9 cellular contexts compared by ENCODE assay signal in the genomic region with DNA sequence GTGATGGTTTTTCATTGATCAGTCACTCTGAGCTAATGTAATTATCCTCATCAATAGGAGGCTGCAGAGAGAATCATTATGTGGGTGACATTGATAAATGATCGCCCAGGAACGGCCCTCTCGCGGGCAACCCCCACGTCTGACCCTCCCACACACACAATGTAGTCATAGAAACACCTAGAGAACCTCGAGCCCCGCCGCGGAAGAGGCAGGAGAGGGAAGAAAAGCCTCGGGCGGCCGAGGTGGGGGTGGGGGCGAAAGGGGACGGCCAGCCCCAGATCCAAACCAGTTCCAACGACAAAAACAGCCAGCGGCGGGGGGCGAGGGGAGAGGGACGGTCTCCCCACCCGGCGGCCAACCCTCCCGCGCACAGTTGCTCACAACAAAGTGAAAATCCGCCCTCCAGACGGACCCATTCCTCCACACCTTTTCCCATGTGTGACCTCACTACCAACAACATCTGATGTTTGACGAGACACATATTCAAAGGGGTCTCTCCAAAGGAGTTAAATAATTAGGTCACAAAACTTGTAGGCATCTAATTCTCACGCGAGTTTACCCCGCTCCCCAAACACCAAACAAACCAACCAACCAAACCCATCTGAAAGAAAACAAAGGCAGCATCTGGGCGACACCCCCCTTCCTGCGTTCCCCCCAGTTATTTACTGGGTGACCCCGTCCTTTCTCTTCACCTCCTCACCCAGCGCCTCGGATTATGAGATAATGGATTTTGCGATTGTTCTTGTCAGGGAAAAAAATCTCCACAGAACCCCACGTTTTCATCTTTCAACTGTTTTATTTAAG.
DNase-seq lines count a peak whose midpoint lies in the region; ATAC-seq and TF ChIP-seq lines count a peak whose summit lies in the region.
"Had no signal": no experiment of that assay in that cellular context is flagged by ENCODE, and none has a peak within 500 bp of the region (broad histone marks: within the 10 kb centered on the region; RNA-seq: fewer than 3 reads in every experiment).

No MANE protein-coding gene starts in this region.

- peaks cover 53% of the 10 kb centered on the region for H3K4me1 ChIP-seq in muscle layer of colon (ENCODE audit: insufficient read depth, low read length)

- intact Hi-C loops in Right ventricle myocardium inferior (cut with DNase I): loop anchor here (10.0 kb wide), 1 partner anchor 107 kb away; no protein-coding TSS in a partner anchor
- intact Hi-C loops in cardiac septum (cut with DNase I): loop anchor here (10.0 kb wide), 1 partner anchor 997 kb away; no protein-coding TSS in a partner anchor

- TF ChIP-seq CTCF in endothelial cell (IDR thresholded peaks at IDR 0.05; ENCODE audit: unreplicated experiment): no peak

- no peak overlapping the region for H3K27ac Mint-ChIP-seq in endothelial cell (ENCODE audit: unreplicated experiment)
- H3K27ac Mint-ChIP-seq: B cell had no signal

- H3K27me3 Mint-ChIP-seq in endothelial cell (ENCODE audit: unreplicated experiment): peaks cover 33% of the 10 kb centered on the region

- DNase-seq in Right ventricle myocardium inferior (ENCODE audit: missing footprints): peak; percentile 66
- DNase-seq in cardiac septum (ENCODE audit: low spot score): no peak
- DNase-seq in endothelial cell (ENCODE audit: low spot score): no peak
- DNase-seq in stimulated activated CD8-positive, alpha-beta memory T cell treated with anti-CD3 and anti-CD28 coated beads, Interleukin-4, amount 100 ng/mL, for 48 hours: no peak
- DNase-seq in activated effector memory CD4-positive, alpha-beta T cell treated with anti-CD3 and anti-CD28 coated beads, Interleukin-2, amount 50 U/mL, for 16 hours: no peak

- H3K4me1 Mint-ChIP-seq in endothelial cell (ENCODE audit: unreplicated experiment): peaks cover 39% of the 10 kb centered on the region

- no peak for ATAC-seq in Right ventricle myocardium inferior
- no peak for ATAC-seq in GM19035 (IDR thresholded peaks at IDR 0.05; ENCODE audit: unreplicated experiment)
- no peak for ATAC-seq in HG03432 (IDR thresholded peaks at IDR 0.05; ENCODE audit: unreplicated experiment)

- H3K9ac ChIP-seq in muscle layer of colon (ENCODE audit: low read length): peak overlapping the region; percentile 34

- H3K27me3 ChIP-seq in muscle layer of colon (ENCODE audit: control insufficient read depth in 1 of 2, insufficient read depth in 2 of 2, low read length in 2 of 2): no peaks in the 10 kb centered on the region

- no peaks in the 10 kb centered on the region for H3K9me3 Mint-ChIP-seq in endothelial cell (ENCODE audit: unreplicated experiment)

- H3K9me3 ChIP-seq in muscle layer of colon (ENCODE audit: low read length): no peaks in the 10 kb centered on the region

- peak overlapping the region; percentile 81 for H3K27ac ChIP-seq in muscle layer of colon (ENCODE audit: low read depth, low read length)

- peak overlapping the region; percentile 35 to 65 for H3K4me3 ChIP-seq in muscle layer of colon (ENCODE audit: low read depth in 1 of 2, low read length in 2 of 2)

- H3K36me3 Mint-ChIP-seq in endothelial cell (ENCODE audit: low read depth, unreplicated experiment): no peaks in the 10 kb centered on the region

- H3K36me3 ChIP-seq in muscle layer of colon (ENCODE audit: insufficient read depth, low read length): peaks cover 10% of the 10 kb centered on the region

- H3K4me3 Mint-ChIP-seq in endothelial cell (ENCODE audit: unreplicated experiment): peak overlapping the region; percentile 51
- H3K4me3 Mint-ChIP-seq: B cell had no signal
